ENCODE assay signal across 8 cellular contexts in the genomic region with DNA sequence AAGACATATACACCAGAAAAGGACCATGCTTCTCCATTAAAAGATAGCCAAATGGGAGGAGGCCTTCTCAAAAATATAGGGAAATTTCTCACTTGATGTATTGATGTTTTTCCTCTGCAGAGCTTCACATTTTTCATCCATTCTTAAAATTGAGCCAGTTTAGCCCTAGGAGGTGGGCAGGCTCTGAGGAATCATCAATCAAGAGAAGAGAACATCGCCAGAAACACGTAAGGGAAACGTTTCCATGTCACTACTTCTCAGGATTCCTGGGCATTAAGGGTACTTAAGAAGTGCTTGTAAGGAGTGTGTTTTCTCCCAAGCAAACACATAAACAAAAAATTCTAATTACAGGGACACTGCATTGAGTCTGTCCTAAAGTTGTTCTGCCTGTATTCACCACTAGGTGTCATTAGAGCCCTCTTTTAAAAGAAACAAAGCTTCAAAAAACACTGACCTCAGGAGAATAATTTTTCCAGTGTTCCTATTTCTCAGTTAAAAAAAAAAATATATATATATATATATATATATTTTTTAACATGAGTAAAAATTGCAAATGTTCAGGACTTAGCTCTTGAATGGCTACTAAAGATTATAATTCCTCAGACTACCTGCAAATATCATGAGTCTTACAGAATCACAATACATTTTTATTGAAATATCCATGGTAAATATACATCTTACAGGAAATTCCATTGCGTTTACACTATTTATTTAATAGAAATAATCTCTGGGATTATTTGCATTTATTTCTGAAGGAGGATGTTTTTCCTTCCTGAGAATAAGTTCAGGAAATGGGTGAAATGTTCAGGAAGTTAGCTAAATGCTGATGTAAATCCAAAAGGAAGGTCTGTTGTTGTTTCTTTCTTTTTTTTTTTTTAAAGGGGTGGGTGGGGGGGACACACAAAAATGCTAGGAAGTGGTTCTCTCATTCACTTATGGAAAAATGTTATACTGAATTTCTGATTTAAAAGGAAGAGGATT. TPM values are rescaled to one million over a fixed set of nuclear protein-coding genes. Genes with fewer than 3 reads are reported as not detected.
A peak's percentile ranks its signal among the peaks of the same experiment; 100 is the strongest.
DNase-seq lines count a peak whose midpoint lies in the region; ATAC-seq and TF ChIP-seq lines count a peak whose summit lies in the region.

No MANE protein-coding gene starts in this region.

- peaks cover 17 to 57% (median 26%) of the 10 kb centered on the region in 4 donors for H3K4me1 ChIP-seq in transverse colon

- H3K4me1 Mint-ChIP-seq in activated T-helper 17 cell treated with anti-CD3 and anti-CD28 coated beads, Interleukin-2, amount 50 U/mL, for 72 hours: no peaks in the 10 kb centered on the region

- H3K27ac ChIP-seq in angular gyrus (ENCODE audit: low read depth, low read length) (peak overlapping the region; percentile 34), transverse colon (peak overlapping the region; percentile 60 to 81 (median 72))

- peak; percentile 31 for DNase-seq in NCI-H1436 (lab: John Stamatoyannopoulos, UW)
- no peak for DNase-seq in NCI-H1436 treated with DMSO at 0.1 percent for 48 hours (lab: John Stamatoyannopoulos, UW)
- DNase-seq in NCI-H2196 treated with DMSO at 0.1 percent for 48 hours (lab: John Stamatoyannopoulos, UW; ENCODE audit: unreplicated experiment): peak; percentile 31
- peak; percentile 42 for DNase-seq in kidney glomerular epithelial cell (lab: John Stamatoyannopoulos, UW)
- DNase-seq in transverse colon: no peak

- no peaks in the 10 kb centered on the region for H3K9me3 Mint-ChIP-seq in activated T-helper 17 cell treated with anti-CD3 and anti-CD28 coated beads, Interleukin-2, amount 50 U/mL, for 72 hours

- intact Hi-C loops in transverse colon (cut with DNase I; ENCODE audit: low total_unique reads): loop anchor here (2.0 kb wide), 1 partner anchor 346 kb away; no protein-coding TSS in a partner anchor

- H3K27me3 Mint-ChIP-seq in activated T-helper 17 cell treated with anti-CD3 and anti-CD28 coated beads, Interleukin-2, amount 50 U/mL, for 72 hours: peaks cover 10% of the 10 kb centered on the region

- H3K27me3 ChIP-seq in transverse colon: no peaks in the 10 kb centered on the region

- H3K4me3 Mint-ChIP-seq in activated T-helper 17 cell treated with anti-CD3 and anti-CD28 coated beads, Interleukin-2, amount 50 U/mL, for 72 hours: no peak overlapping the region

- no peak overlapping the region for H3K4me3 ChIP-seq in transverse colon

- H3K27ac Mint-ChIP-seq in activated T-helper 17 cell treated with anti-CD3 and anti-CD28 coated beads, Interleukin-2, amount 50 U/mL, for 72 hours: no peak overlapping the region

- peak; percentile 62 to 83 (median 76) for TF ChIP-seq CTCF in transverse colon (IDR thresholded peaks at IDR 0.05)

- 3 to 8% methylated on average over 3 to 4 of the region's 4 CpGs for WGBS in transverse colon (ENCODE audit: low coverage in 1 of 2), 2 donors

- in situ Hi-C loops in transverse colon (cut with MboI; ENCODE audit: low pct_ligation_motif_present in 1 of 4, low pct_unique_long_range_greater_than_20kb in 1 of 4, low sequenced_read_pairs in 3 of 4): loop anchor here (10.0 to 25.0 kb wide), 2 partner anchors 64 to 473 kb away; no protein-coding TSS in a partner anchor

- H3K9me3 ChIP-seq in transverse colon: no peaks in the 10 kb centered on the region

- ATAC-seq in HG02852 (IDR thresholded peaks at IDR 0.05; ENCODE audit: unreplicated experiment): peak; percentile 65
- ATAC-seq in activated T-helper 17 cell treated with anti-CD3 and anti-CD28 coated beads, Interleukin-2, amount 50 U/mL, for 72 hours (replicated peaks): no peak

- TF ChIP-seq POLR2A in transverse colon (IDR thresholded peaks at IDR 0.05): no peak

- H3K36me3 Mint-ChIP-seq in activated T-helper 17 cell treated with anti-CD3 and anti-CD28 coated beads, Interleukin-2, amount 50 U/mL, for 72 hours (ENCODE audit: low read depth): no peaks in the 10 kb centered on the region

- TF ChIP-seq EP300 in transverse colon (IDR thresholded peaks at IDR 0.05; ENCODE audit: low read depth): no peak

- H3K36me3 ChIP-seq in transverse colon: no peaks in the 10 kb centered on the region

RNA-seq across cellular contexts. Expression of a gene that starts 16.0 kb away (rescaled TPM):
- 10 to 100 TPM in 3 of 4 donors, 1 to 10 TPM in 1; 9.1 to 27.1 (median 18.1) TPM for total RNA-seq in transverse colon
- total RNA-seq in activated T-helper 17 cell treated with anti-CD3 and anti-CD28 coated beads, Interleukin-2, amount 50 U/mL, for 72 hours: under 1 TPM in 1 of 2 donors, not detected in 1; 0.09 TPM

Comparison
In these comparisons a context has a peak if more than half of its experiments do, and no peak if none do; other contexts are left out.
1. DNase-seq: peak in NCI-H1436 (single experiment), NCI-H2196 treated with DMSO at 0.1 percent for 48 hours (single experiment) and kidney glomerular epithelial cell (single experiment); none in NCI-H1436 treated with DMSO at 0.1 percent for 48 hours (single experiment) and transverse colon (single experiment).
2. RNA of a gene that starts 16.0 kb away (total RNA-seq): 9.1 to 27.1 TPM in transverse colon; 0.09 TPM in activated T-helper 17 cell treated with anti-CD3 and anti-CD28 coated beads, Interleukin-2, amount 50 U/mL, for 72 hours; every median in the first group is over 4 times any median in the second.